Comparison of ENCODE assay signal across 1 cellular context in the genomic region with DNA sequence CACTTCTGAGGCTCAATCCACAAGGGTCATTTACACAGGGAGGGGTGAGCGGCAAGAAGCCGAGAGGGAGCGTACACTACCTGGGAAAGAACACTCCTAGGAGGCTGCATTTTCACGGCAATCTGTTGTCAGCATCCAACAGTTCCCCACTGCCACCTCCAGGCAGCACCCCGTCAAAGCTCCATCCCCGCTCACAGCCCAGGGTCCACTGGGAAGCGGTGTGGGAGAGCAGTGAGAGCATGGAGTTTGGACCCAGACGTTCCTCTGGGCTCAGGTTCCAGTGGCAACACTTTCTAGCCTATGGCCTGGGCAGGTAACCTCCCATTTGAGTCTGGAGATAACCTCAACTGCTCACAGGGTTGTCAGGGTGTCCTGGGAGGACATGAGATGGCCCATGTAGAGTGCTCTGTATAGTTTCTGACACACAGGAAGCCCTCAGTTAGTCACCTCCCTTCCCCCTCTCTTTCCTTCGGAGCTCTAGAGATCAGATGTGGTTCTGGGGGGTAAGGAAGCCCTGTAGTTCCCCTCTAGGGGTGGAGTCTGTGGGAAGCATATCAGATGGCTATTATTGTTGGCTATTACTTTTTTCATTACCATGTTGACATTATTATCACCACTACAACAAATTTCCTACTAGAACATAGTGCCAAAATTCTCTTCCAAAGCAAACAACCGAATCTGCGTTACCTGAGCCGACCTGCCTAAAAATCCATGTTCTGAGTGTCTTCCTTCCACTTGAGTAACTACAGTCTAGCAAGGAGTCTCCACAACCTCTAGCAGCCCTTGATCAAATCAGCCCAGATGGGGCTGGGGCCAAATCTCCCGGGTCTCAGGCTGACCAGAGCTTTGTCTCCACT.
A peak's percentile ranks its signal among the peaks of the same experiment; 100 is the strongest.
TF ChIP-seq lines count a peak whose summit lies in the region.

No MANE protein-coding gene starts in this region.

TF ChIP-seq in HepG2, 621 proteins besides CTCF, POLR2A, EP300 and RAD21 (continued from another document and continues in another):
- TF ChIP-seq ZNF567 (CRISPR knock-in tag; IDR thresholded peaks at IDR 0.05; ENCODE audit: borderline replicate concordance) (no peak), SALL2 (CRISPR knock-in tag; IDR thresholded peaks at IDR 0.05) (no peak), ZNF772 (CRISPR knock-in tag; IDR thresholded peaks at IDR 0.05) (no peak), HMGXB4 (CRISPR knock-in tag; IDR thresholded peaks at IDR 0.05; ENCODE audit: borderline replicate concordance in 1 of 2, low read depth in 1 of 2) (peak in 1 of 2 experiments; percentile 9; a peak in 1 of 4 replicates), HMGXB3 (CRISPR knock-in tag; IDR thresholded peaks at IDR 0.05; ENCODE audit: borderline replicate concordance) (no peak), MIER2 (CRISPR knock-in tag; IDR thresholded peaks at IDR 0.05) (no peak), HNRNPH1 (optimal IDR thresholded peaks at IDR 0.05; ENCODE audit: low read depth, low read length) (no peak), ZBTB1 (CRISPR knock-in tag; IDR thresholded peaks at IDR 0.05; ENCODE audit: borderline replicate concordance) (no peak), FOXA3 (CRISPR knock-in tag; IDR thresholded peaks at IDR 0.05) (no peak), XBP1 (CRISPR knock-in tag; IDR thresholded peaks at IDR 0.05) (no peak), HNRNPLL (IDR thresholded peaks at IDR 0.05; ENCODE audit: low read depth, low read length, poor library complexity, severe bottlenecking) (no peak), CREB3 (CRISPR knock-in tag; IDR thresholded peaks at IDR 0.05) (no peak), PRPF4 (IDR thresholded peaks at IDR 0.05; ENCODE audit: low read depth, low read length, poor library complexity, severe bottlenecking) (no peak), MAFF (IDR thresholded peaks at IDR 0.05; ENCODE audit: low read depth, low read length) (no peak), SP2 (CRISPR knock-in tag; IDR thresholded peaks at IDR 0.05) (no peak), TOE1 (CRISPR knock-in tag; IDR thresholded peaks at IDR 0.05) (no peak), DPF2 (CRISPR knock-in tag; IDR thresholded peaks at IDR 0.05; ENCODE audit: borderline replicate concordance, low read depth) (no peak), ZNF34 (CRISPR knock-in tag; IDR thresholded peaks at IDR 0.05; ENCODE audit: borderline replicate concordance) (no peak), ZFAT (CRISPR knock-in tag; conservative IDR thresholded peaks at IDR 0.05) (no peak), NKX3-1 (CRISPR knock-in tag; IDR thresholded peaks at IDR 0.05) (no peak), ZBED4 (CRISPR knock-in tag; IDR thresholded peaks at IDR 0.05; ENCODE audit: borderline replicate concordance) (peak; percentile 44; the same call in 1 of the 2 replicates), TERF1 (CRISPR knock-in tag; IDR thresholded peaks at IDR 0.05) (no peak), CBX1 (IDR thresholded peaks at IDR 0.05; ENCODE audit: low read depth) (no peak), ATF6 (CRISPR knock-in tag; conservative IDR thresholded peaks at IDR 0.05) (no peak), SAFB2 (CRISPR knock-in tag; IDR thresholded peaks at IDR 0.05; ENCODE audit: borderline replicate concordance, low read depth) (0 out of 2 replicates have a peak, but pooled peaks have one; percentile 24), PHF5A (CRISPR knock-in tag; IDR thresholded peaks at IDR 0.05; ENCODE audit: low read depth, unreplicated experiment) (no peak)
- TF ChIP-seq, protein P1, sequence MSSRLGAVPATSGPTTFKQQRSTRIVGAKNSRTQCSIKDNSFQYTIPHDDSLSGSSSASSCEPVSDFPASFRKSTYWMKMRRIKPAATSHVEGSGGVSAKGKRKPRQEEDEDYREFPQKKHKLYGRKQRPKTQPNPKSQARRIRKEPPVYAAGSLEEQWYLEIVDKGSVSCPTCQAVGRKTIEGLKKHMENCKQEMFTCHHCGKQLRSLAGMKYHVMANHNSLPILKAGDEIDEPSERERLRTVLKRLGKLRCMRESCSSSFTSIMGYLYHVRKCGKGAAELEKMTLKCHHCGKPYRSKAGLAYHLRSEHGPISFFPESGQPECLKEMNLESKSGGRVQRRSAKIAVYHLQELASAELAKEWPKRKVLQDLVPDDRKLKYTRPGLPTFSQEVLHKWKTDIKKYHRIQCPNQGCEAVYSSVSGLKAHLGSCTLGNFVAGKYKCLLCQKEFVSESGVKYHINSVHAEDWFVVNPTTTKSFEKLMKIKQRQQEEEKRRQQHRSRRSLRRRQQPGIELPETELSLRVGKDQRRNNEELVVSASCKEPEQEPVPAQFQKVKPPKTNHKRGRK (CRISPR knock-in tag; IDR thresholded peaks at IDR 0.05), result no peak
- TF ChIP-seq, protein P2, sequence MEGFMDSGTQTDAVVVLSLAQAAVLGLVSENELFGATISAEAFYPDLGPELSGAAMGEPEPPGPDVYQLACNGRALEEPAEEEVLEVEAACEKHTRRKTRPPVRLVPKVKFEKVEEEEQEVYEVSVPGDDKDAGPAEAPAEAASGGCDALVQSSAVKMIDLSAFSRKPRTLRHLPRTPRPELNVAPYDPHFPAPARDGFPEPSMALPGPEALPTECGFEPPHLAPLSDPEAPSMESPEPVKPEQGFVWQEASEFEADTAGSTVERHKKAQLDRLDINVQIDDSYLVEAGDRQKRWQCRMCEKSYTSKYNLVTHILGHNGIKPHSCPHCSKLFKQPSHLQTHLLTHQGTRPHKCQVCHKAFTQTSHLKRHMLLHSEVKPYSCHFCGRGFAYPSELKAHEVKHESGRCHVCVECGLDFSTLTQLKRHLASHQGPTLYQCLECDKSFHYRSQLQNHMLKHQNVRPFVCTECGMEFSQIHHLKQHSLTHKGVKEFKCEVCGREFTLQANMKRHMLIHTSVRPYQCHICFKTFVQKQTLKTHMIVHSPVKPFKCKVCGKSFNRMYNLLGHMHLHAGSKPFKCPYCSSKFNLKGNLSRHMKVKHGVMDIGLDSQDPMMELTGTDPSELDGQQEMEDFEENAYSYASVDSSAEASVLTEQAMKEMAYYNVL (CRISPR knock-in tag; IDR thresholded peaks at IDR 0.05; ENCODE audit: borderline replicate concordance), result no peak
- TF ChIP-seq, protein P3, sequence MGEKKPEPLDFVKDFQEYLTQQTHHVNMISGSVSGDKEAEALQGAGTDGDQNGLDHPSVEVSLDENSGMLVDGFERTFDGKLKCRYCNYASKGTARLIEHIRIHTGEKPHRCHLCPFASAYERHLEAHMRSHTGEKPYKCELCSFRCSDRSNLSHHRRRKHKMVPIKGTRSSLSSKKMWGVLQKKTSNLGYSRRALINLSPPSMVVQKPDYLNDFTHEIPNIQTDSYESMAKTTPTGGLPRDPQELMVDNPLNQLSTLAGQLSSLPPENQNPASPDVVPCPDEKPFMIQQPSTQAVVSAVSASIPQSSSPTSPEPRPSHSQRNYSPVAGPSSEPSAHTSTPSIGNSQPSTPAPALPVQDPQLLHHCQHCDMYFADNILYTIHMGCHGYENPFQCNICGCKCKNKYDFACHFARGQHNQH (CRISPR knock-in tag; IDR thresholded peaks at IDR 0.05), result no peak
